In genomic region chr6:43310137-43310536, GRCh38 we compare ENCODE assay signal across 2 cellular contexts.
TF ChIP-seq lines count a peak whose summit lies in the region.

No MANE protein-coding gene starts in this region.

TF ChIP-seq in SK-N-SH treated with all-trans-retinoic acid at 6 μM for 48 hours, 23 proteins besides CTCF, POLR2A, EP300 and RAD21 (continued from another document):
- 0 out of 2 replicates have a peak, but pooled peaks have one; percentile 24 for TF ChIP-seq CREB5 (CRISPR knock-in tag; IDR thresholded peaks at IDR 0.05; ENCODE audit: low read depth)

TF ChIP-seq in HEK293, 187 proteins besides CTCF, POLR2A, EP300 and RAD21 (continued from another document):
- TF ChIP-seq PRDM2 (tag by site-specific recombination; IDR thresholded peaks at IDR 0.05; ENCODE audit: borderline replicate concordance) (no peak), ZBTB21 (tag by site-specific recombination; IDR thresholded peaks at IDR 0.05) (peak; percentile 71; the same call in 1 of the 2 replicates), KLF1 (tag by site-specific recombination; IDR thresholded peaks at IDR 0.05) (0 out of 2 replicates have a peak, but pooled peaks have one; percentile 19), ZNF629 (tag by site-specific recombination; IDR thresholded peaks at IDR 0.05) (peak; percentile 81), ZNF19 (tag by site-specific recombination; IDR thresholded peaks at IDR 0.05; ENCODE audit: low read depth) (no peak), AEBP2 (tag by site-specific recombination; IDR thresholded peaks at IDR 0.05; ENCODE audit: borderline replicate concordance) (no peak), ATF2 (tag by site-specific recombination; IDR thresholded peaks at IDR 0.05; ENCODE audit: low read depth) (peak; percentile 71)
